8 cellular contexts compared by ENCODE assay signal in genomic region chr6:45586216-45587171, GRCh38.
DNase-seq lines count a peak whose midpoint lies in the region; ATAC-seq and TF ChIP-seq lines count a peak whose summit lies in the region.

No MANE protein-coding gene starts in this region.

- no peak for ATAC-seq in Right ventricle myocardium inferior
- ATAC-seq in HG03571 (IDR thresholded peaks at IDR 0.05; ENCODE audit: unreplicated experiment) = no peak
- ATAC-seq in GM21529 (IDR thresholded peaks at IDR 0.05; ENCODE audit: unreplicated experiment) = no peak

- H3K27ac ChIP-seq in Peyer's patch = peak overlapping the region in 1 of 4 donors; percentile 15
- peak overlapping the region; percentile 68 for H3K27ac ChIP-seq in effector memory CD4-positive, alpha-beta T cell (ENCODE audit: insufficient read depth, low read length, poor library complexity, severe bottlenecking)

- H3K4me1 ChIP-seq in Peyer's patch = peaks cover 0 to 11% (median 4%) of the 10 kb centered on the region in 4 donors
- H3K4me1 ChIP-seq in effector memory CD4-positive, alpha-beta T cell (ENCODE audit: control insufficient read depth, insufficient read depth, low read length, poor library complexity, severe bottlenecking) = peaks cover 70% of the 10 kb centered on the region

- intact Hi-C loops in Right ventricle myocardium inferior (cut with DNase I) = no loop called here

- peak in 2 of 3 donors; percentile 58 to 60 for DNase-seq in Peyer's patch
- DNase-seq in activated CD8-positive, alpha-beta memory T cell treated with anti-CD3 and anti-CD28 coated beads for 1 hour (ENCODE audit: extremely low read depth in 1 of 2, low read depth in 1 of 2) = peak; percentile 22 to 23
- DNase-seq in effector memory CD4-positive, alpha-beta T cell = peak; percentile 45 to 54 (median 53)
- peak; percentile 65 for DNase-seq in stimulated activated CD8-positive, alpha-beta memory T cell treated with anti-CD3 and anti-CD28 coated beads, Interleukin-4, amount 100 ng/mL, for 48 hours
- DNase-seq in hypothalamus (lab: John Stamatoyannopoulos, UW) = no peak
- DNase-seq in Right ventricle myocardium inferior (ENCODE audit: missing footprints) = no peak

- TF ChIP-seq CTCF in Peyer's patch (IDR thresholded peaks at IDR 0.05) = no peak

- H3K4me3 ChIP-seq in Peyer's patch = no peak overlapping the region
- H3K4me3 ChIP-seq in effector memory CD4-positive, alpha-beta T cell (ENCODE audit: insufficient read depth, low read depth, low read length, poor library complexity, severe bottlenecking) = peak overlapping the region; percentile 13

- TF ChIP-seq POLR2A in Peyer's patch (IDR thresholded peaks at IDR 0.05) = no peak

- H3K9me3 ChIP-seq in Peyer's patch = no peaks in the 10 kb centered on the region
- H3K9me3 ChIP-seq in effector memory CD4-positive, alpha-beta T cell (ENCODE audit: control insufficient read depth, low read length) = no peaks in the 10 kb centered on the region

- H3K27me3 ChIP-seq in Peyer's patch = no peaks in the 10 kb centered on the region
- no peaks in the 10 kb centered on the region for H3K27me3 ChIP-seq in effector memory CD4-positive, alpha-beta T cell (replicated peaks; ENCODE audit: control insufficient read depth, insufficient read depth, low read length, poor library complexity, severe bottlenecking)

- H3K36me3 ChIP-seq in Peyer's patch = no peaks in the 10 kb centered on the region
- no peaks in the 10 kb centered on the region for H3K36me3 ChIP-seq in effector memory CD4-positive, alpha-beta T cell (ENCODE audit: control insufficient read depth, insufficient read depth, low read length)

Comparison
In these comparisons a context has a peak if more than half of its experiments do, and no peak if none do; other contexts are left out.
1. DNase-seq: peak in Peyer's patch (2 of 3), activated CD8-positive, alpha-beta memory T cell treated with anti-CD3 and anti-CD28 coated beads for 1 hour (2 of 2), effector memory CD4-positive, alpha-beta T cell (3 of 3) and stimulated activated CD8-positive, alpha-beta memory T cell treated with anti-CD3 and anti-CD28 coated beads, Interleukin-4, amount 100 ng/mL, for 48 hours (single experiment); none in hypothalamus (0 of 51) and Right ventricle myocardium inferior (single experiment).